ENCODE assay signal across 9 cellular contexts in genomic region chr2:172442072-172442895, GRCh38. TPM values are rescaled to one million over a fixed set of nuclear protein-coding genes. Genes with fewer than 3 reads are reported as not detected.
A peak's percentile ranks its signal among the peaks of the same experiment; 100 is the strongest.
DNase-seq lines count a peak whose midpoint lies in the region; ATAC-seq, FAIRE-seq and TF ChIP-seq lines count a peak whose summit lies in the region.
"Had no signal": no experiment of that assay in that cellular context is flagged by ENCODE, and none has a peak within 500 bp of the region (broad histone marks: within the 10 kb centered on the region; RNA-seq: fewer than 3 reads in every experiment).

No MANE protein-coding gene starts in this region.

- peaks cover 16 to 34% of the 10 kb centered on the region in 2 donors for H3K4me1 ChIP-seq in small intestine (ENCODE audit: control insufficient read depth in 2 of 2, insufficient read depth in 1 of 2, low read depth in 1 of 2, low read length in 1 of 2)

- H3K27ac ChIP-seq in small intestine (ENCODE audit: low read depth in 1 of 2, low read length in 1 of 2) = peak overlapping the region; percentile 92 to 95
- H3K27ac ChIP-seq: thoracic aorta had no signal

- intact Hi-C loops in Right ventricle myocardium superior (cut with DNase I) = no loop called here
- intact Hi-C loops in Right ventricle myocardium inferior (cut with DNase I) = no loop called here

- H3K4me3 ChIP-seq in epithelial cell of proximal tubule (ENCODE audit: low read depth, low read length) = no peak overlapping the region
- H3K4me3 ChIP-seq in small intestine (ENCODE audit: low read depth in 1 of 2, low read length in 2 of 2) = no peak overlapping the region
- H3K4me3 ChIP-seq: thoracic aorta had no signal

- no peaks in the 10 kb centered on the region for H3K27me3 ChIP-seq in small intestine (ENCODE audit: control insufficient read depth in 2 of 2, insufficient read depth in 2 of 2, low read length in 2 of 2)

- no peak for TF ChIP-seq CTCF in epithelial cell of proximal tubule (conservative IDR thresholded peaks at IDR 0.05; ENCODE audit: low read depth, low read length)

- H3K36me3 ChIP-seq in small intestine (ENCODE audit: control insufficient read depth in 2 of 2, insufficient read depth in 2 of 2, low read length in 2 of 2) = no peaks in the 10 kb centered on the region
- H3K36me3 ChIP-seq: thoracic aorta had no signal

- DNase-seq in Right ventricle myocardium superior = no peak
- DNase-seq in Right ventricle myocardium inferior (ENCODE audit: missing footprints) = no peak
- DNase-seq in activated CD4-positive, alpha-beta T cell treated with anti-CD3 and anti-CD28 coated beads for 4 hours = peak; percentile 67 to 68
- peak; percentile 76 for DNase-seq in epithelial cell of proximal tubule (ENCODE audit: low read depth)
- DNase-seq in small intestine = peak; percentile 99
- no peak for DNase-seq in OCI-M1 (lab: John Stamatoyannopoulos, UW)
- no peak for DNase-seq in NCI-H2081 (lab: John Stamatoyannopoulos, UW)
- DNase-seq in NOMO-1 treated with dmso at 0.1 percent for 144 hours (lab: John Stamatoyannopoulos, UW; ENCODE audit: unreplicated experiment) = no peak

- no peak for FAIRE-seq in small intestine (lab: Jason Lieb, UNC)

- WGBS in small intestine, 3 donors = 14 to 53% (median 27%) methylated on average over 10 of the region's 10 CpGs

- no peaks in the 10 kb centered on the region for H3K9me3 ChIP-seq in small intestine (ENCODE audit: control insufficient read depth, low read depth)
- H3K9me3 ChIP-seq: thoracic aorta had no signal

- peak; percentile 65 for ATAC-seq in Right ventricle myocardium superior (ENCODE audit: poor library complexity)
- no peak for ATAC-seq in Right ventricle myocardium inferior

RNA-seq across cellular contexts. Expression of gene ITGA6, which starts 14.9 kb away (rescaled TPM):
- total RNA-seq in Right ventricle myocardium superior = 44.4 TPM
- 44.7 TPM for total RNA-seq in Right ventricle myocardium inferior
- total RNA-seq in epithelial cell of proximal tubule = 87.0 and 100 TPM in 2 replicates
- 10 to 100 TPM; 33.2 to 81.0 (median 37.1) TPM for polyA plus RNA-seq in small intestine

Comparison
In these comparisons a context has a peak if more than half of its experiments do, and no peak if none do; other contexts are left out.
1. DNase-seq: peak in activated CD4-positive, alpha-beta T cell treated with anti-CD3 and anti-CD28 coated beads for 4 hours (2 of 2), epithelial cell of proximal tubule (single experiment) and small intestine (single experiment); none in Right ventricle myocardium superior (single experiment), Right ventricle myocardium inferior (single experiment), OCI-M1 (single experiment), NCI-H2081 (0 of 2) and NOMO-1 treated with dmso at 0.1 percent for 144 hours (single experiment).